In the genomic region with DNA sequence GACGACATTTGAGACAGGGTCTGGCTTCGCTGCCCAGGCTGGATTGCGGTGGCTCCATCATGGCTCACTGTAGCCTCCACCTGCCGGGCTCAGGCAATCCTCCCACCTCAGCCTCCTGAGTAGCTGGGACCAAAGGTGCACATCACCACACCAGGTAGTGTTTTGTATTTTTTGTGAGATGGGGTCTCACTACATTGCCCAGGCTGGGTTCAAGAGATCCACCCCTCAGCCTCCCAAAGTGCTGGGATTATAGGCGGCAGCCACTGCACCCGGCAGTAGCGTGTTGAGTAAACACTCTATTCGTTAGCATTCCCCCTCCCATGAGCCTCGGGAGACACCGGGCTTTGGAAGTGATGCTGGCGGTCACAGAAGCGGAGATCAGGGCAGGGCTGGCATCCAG, we compare ENCODE assay signal across 1 cellular context.
A peak's percentile ranks its signal among the peaks of the same experiment; 100 is the strongest.
TF ChIP-seq lines count a peak whose summit lies in the region.

No MANE protein-coding gene starts in this region.

TF ChIP-seq in K562, 482 proteins besides CTCF, POLR2A, EP300 and RAD21:
- no peak for TF ChIP-seq HMBOX1 (IDR thresholded peaks at IDR 0.05)
- no peak for TF ChIP-seq MAFG (tag; conservative IDR thresholded peaks at IDR 0.05)
- 0 out of 2 replicates have a peak, but pooled peaks have one; percentile 4 for TF ChIP-seq POLR2AphosphoS5 (IDR thresholded peaks at IDR 0.05; ENCODE audit: control insufficient read depth, insufficient read depth, low read depth, low read length)
- peak; percentile 99 for TF ChIP-seq ZNF121 (CRISPR knock-in tag; conservative IDR thresholded peaks at IDR 0.05)
TF ChIP-seq in K562: peak in this region for 2.
